28 cellular contexts compared by ENCODE assay signal in the genomic region with DNA sequence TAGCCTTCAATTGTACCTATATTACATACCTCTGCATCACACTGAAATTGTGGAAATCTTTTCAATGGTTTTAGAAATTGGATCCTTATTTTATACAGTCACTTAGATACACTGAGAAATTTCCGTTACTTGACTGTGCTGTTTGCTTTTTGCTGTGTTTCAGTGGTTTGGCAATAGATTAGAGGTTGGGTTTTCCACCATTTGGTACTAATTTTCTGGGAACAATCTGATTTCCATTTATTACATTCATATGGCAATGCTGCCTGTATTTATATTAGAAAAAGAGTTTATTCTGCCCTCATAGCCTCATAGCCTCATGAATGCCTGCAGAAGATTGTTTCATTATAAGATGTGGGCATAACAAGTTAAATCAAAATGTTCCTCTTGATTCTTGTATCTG.
A peak's percentile ranks its signal among the peaks of the same experiment; 100 is the strongest.
DNase-seq lines count a peak whose midpoint lies in the region; FAIRE-seq and TF ChIP-seq lines count a peak whose summit lies in the region.
"Had no signal": no experiment of that assay in that cellular context is flagged by ENCODE, and none has a peak within 500 bp of the region (broad histone marks: within the 10 kb centered on the region; RNA-seq: fewer than 3 reads in every experiment).

No MANE protein-coding gene starts in this region.

- no peak overlapping the region for H3K4me3 ChIP-seq in HFF-Myc (replicated peaks; ENCODE audit: low read depth, low read length)
- H3K4me3 ChIP-seq in CD8-positive, alpha-beta memory T cell (ENCODE audit: low read length): no peak overlapping the region
- H3K4me3 ChIP-seq: A549; ascending aorta; BLaER1 treated with 17β-estradiol and CSF1 and Interleukin-3, amounts not matched to agents 10 nM and 100 nM; HAP-1; prostate gland had no signal

- intact Hi-C loops in activated CD4-positive, alpha-beta memory T cell treated with anti-CD3 and anti-CD28 coated beads for 36 hours (cut with micrococcal nuclease): no loop called here

- FAIRE-seq in endometrium (lab: Jason Lieb, UNC): peak; percentile 85
- FAIRE-seq: A549 had no signal

- peaks cover 8% of the 10 kb centered on the region for H3K9me3 Mint-ChIP-seq in mesothelial cell of epicardium
- peaks cover 0 to 8% (median 0%) of the 10 kb centered on the region in 5 donors for H3K9me3 Mint-ChIP-seq in CD8-positive, alpha-beta memory T cell
- no peaks in the 10 kb centered on the region for H3K9me3 Mint-ChIP-seq in activated CD4-positive, alpha-beta memory T cell treated with anti-CD3 and anti-CD28 coated beads for 36 hours
- H3K9me3 Mint-ChIP-seq: T-helper 1 cell treated with Interleukin-12 subunit alpha and Interleukin-12 subunit beta and Interleukin-4 antibody, amounts not matched to agents 30 μg/mL and 1 μg/mL, for 36 hours had no signal

- H3K36me3 ChIP-seq in CD8-positive, alpha-beta memory T cell (ENCODE audit: insufficient read depth, low read length): no peaks in the 10 kb centered on the region
- H3K36me3 ChIP-seq: ascending aorta; BLaER1 treated with 17β-estradiol and CSF1 and Interleukin-3, amounts not matched to agents 10 nM and 100 nM; HAP-1; prostate gland had no signal

- H3K27ac ChIP-seq in CD8-positive, alpha-beta memory T cell (ENCODE audit: low read depth, low read length): no peak overlapping the region
- H3K27ac ChIP-seq: A549; BLaER1 treated with 17β-estradiol and CSF1 and Interleukin-3, amounts not matched to agents 10 nM and 100 nM; RWPE1 had no signal

- H3K27ac Mint-ChIP-seq in mesothelial cell of epicardium: peak overlapping the region; percentile 6
- no peak overlapping the region for H3K27ac Mint-ChIP-seq in CD8-positive, alpha-beta memory T cell
- no peak overlapping the region for H3K27ac Mint-ChIP-seq in activated CD4-positive, alpha-beta memory T cell treated with anti-CD3 and anti-CD28 coated beads for 36 hours
- H3K27ac Mint-ChIP-seq: activated CD4-positive, alpha-beta T cell treated with anti-CD3 and anti-CD28 coated beads for 36 hours; activated naive CD8-positive, alpha-beta T cell; immature natural killer cell; T-helper 1 cell treated with Interleukin-12 subunit alpha and Interleukin-12 subunit beta and Interleukin-4 antibody, amounts not matched to agents 30 μg/mL and 1 μg/mL, for 36 hours had no signal

- DNase-seq in AG08395 (ENCODE audit: low spot score) (peak; percentile 14), HFF-Myc (ENCODE audit: extremely low read depth, low read depth) (peak; percentile 64), mesothelial cell of epicardium (ENCODE audit: low spot score in 2 of 2, unreplicated experiment in 2 of 2) (no peak), inferior parietal cortex (ENCODE audit: extremely low spot score) (no peak), cerebellum (ENCODE audit: low spot score) (no peak)
- no peak for DNase-seq in CD8-positive, alpha-beta memory T cell
- DNase-seq in activated CD4-positive, alpha-beta memory T cell treated with anti-CD3 and anti-CD28 coated beads for 36 hours: no peak
- DNase-seq: activated CD4-positive, alpha-beta T cell treated with anti-CD3 and anti-CD28 coated beads for 36 hours; activated T-cell treated with anti-CD3 and anti-CD28 coated beads for 4 hours; Caco-2; GDM1; hypothalamus; immature natural killer cell; KBM-7; mesendoderm; NCI-H1105; NCI-H2029 treated with DMSO at 0.1 percent for 48 hours; NCI-H82; stimulated activated naive CD4-positive, alpha-beta T cell treated with Interleukin-2 at 50 U/mL for 16 hours had no signal

- H3K27me3 ChIP-seq in CD8-positive, alpha-beta memory T cell (ENCODE audit: insufficient read depth, low read length, poor library complexity, severe bottlenecking): no peaks in the 10 kb centered on the region
- H3K27me3 ChIP-seq: ascending aorta; BLaER1 treated with 17β-estradiol and CSF1 and Interleukin-3, amounts not matched to agents 10 nM and 100 nM had no signal

- no peaks in the 10 kb centered on the region for H3K27me3 Mint-ChIP-seq in mesothelial cell of epicardium (ENCODE audit: low read depth)
- no peaks in the 10 kb centered on the region for H3K27me3 Mint-ChIP-seq in CD8-positive, alpha-beta memory T cell
- no peaks in the 10 kb centered on the region for H3K27me3 Mint-ChIP-seq in activated CD4-positive, alpha-beta memory T cell treated with anti-CD3 and anti-CD28 coated beads for 36 hours
- H3K27me3 Mint-ChIP-seq: activated CD4-positive, alpha-beta T cell treated with anti-CD3 and anti-CD28 coated beads for 36 hours had no signal

- CTCF ChIA-PET in CD8-positive, alpha-beta memory T cell (lab: Charles Lee): no interaction called here
- CTCF ChIA-PET in activated CD4-positive, alpha-beta memory T cell treated with anti-CD3 and anti-CD28 coated beads for 36 hours (lab: Charles Lee): no interaction called here

- TF ChIP-seq CTCF in HFF-Myc (IDR thresholded peaks at IDR 0.05; ENCODE audit: low read depth, low read length, missing control alignments) (no peak), mesothelial cell of epicardium (IDR thresholded peaks at IDR 0.05; ENCODE audit: unreplicated experiment) (no peak)

- H3K4me1 Mint-ChIP-seq in mesothelial cell of epicardium: peaks cover 14% of the 10 kb centered on the region
- H3K4me1 Mint-ChIP-seq in CD8-positive, alpha-beta memory T cell: no peaks in the 10 kb centered on the region
- no peaks in the 10 kb centered on the region for H3K4me1 Mint-ChIP-seq in activated CD4-positive, alpha-beta memory T cell treated with anti-CD3 and anti-CD28 coated beads for 36 hours (ENCODE audit: low read depth)
- H3K4me1 Mint-ChIP-seq: activated CD4-positive, alpha-beta T cell treated with anti-CD3 and anti-CD28 coated beads for 36 hours; immature natural killer cell had no signal

- peaks cover 32% of the 10 kb centered on the region for H3K36me3 Mint-ChIP-seq in mesothelial cell of epicardium
- no peaks in the 10 kb centered on the region for H3K36me3 Mint-ChIP-seq in CD8-positive, alpha-beta memory T cell
- H3K36me3 Mint-ChIP-seq in activated CD4-positive, alpha-beta memory T cell treated with anti-CD3 and anti-CD28 coated beads for 36 hours: no peaks in the 10 kb centered on the region
- H3K36me3 Mint-ChIP-seq: activated naive CD8-positive, alpha-beta T cell; immature natural killer cell had no signal

- H3K9me3 ChIP-seq in CD8-positive, alpha-beta memory T cell (ENCODE audit: low read length): no peaks in the 10 kb centered on the region
- H3K9me3 ChIP-seq: A549; ascending aorta; BLaER1 treated with 17β-estradiol and CSF1 and Interleukin-3, amounts not matched to agents 10 nM and 100 nM; Caco-2; HAP-1; prostate gland had no signal

- POLR2A ChIA-PET in CD8-positive, alpha-beta memory T cell (lab: Charles Lee): no interaction called here
- POLR2A ChIA-PET in activated CD4-positive, alpha-beta memory T cell treated with anti-CD3 and anti-CD28 coated beads for 36 hours (lab: Charles Lee): no interaction called here

- H3K4me3 Mint-ChIP-seq in mesothelial cell of epicardium: no peak overlapping the region
- H3K4me3 Mint-ChIP-seq in CD8-positive, alpha-beta memory T cell: no peak overlapping the region
- H3K4me3 Mint-ChIP-seq in activated CD4-positive, alpha-beta memory T cell treated with anti-CD3 and anti-CD28 coated beads for 36 hours: no peak overlapping the region
- H3K4me3 Mint-ChIP-seq: activated CD4-positive, alpha-beta T cell treated with anti-CD3 and anti-CD28 coated beads for 36 hours; activated naive CD8-positive, alpha-beta T cell; immature natural killer cell; T-helper 1 cell treated with Interleukin-12 subunit alpha and Interleukin-12 subunit beta and Interleukin-4 antibody, amounts not matched to agents 30 μg/mL and 1 μg/mL, for 36 hours had no signal

- H3K4me1 ChIP-seq in CD8-positive, alpha-beta memory T cell (ENCODE audit: insufficient read depth, low read length): no peaks in the 10 kb centered on the region
- H3K4me1 ChIP-seq: BLaER1 treated with 17β-estradiol and CSF1 and Interleukin-3, amounts not matched to agents 10 nM and 100 nM; HAP-1 had no signal

Comparison
In these comparisons a context has a peak if more than half of its experiments do, and no peak if none do; other contexts are left out.
1. DNase-seq: peak in AG08395 (single experiment) and HFF-Myc (single experiment); none in mesothelial cell of epicardium (0 of 2), CD8-positive, alpha-beta memory T cell (0 of 5), activated CD4-positive, alpha-beta memory T cell treated with anti-CD3 and anti-CD28 coated beads for 36 hours (single experiment), inferior parietal cortex (single experiment) and cerebellum (single experiment).